8 cellular contexts compared by ENCODE assay signal in the genomic region with DNA sequence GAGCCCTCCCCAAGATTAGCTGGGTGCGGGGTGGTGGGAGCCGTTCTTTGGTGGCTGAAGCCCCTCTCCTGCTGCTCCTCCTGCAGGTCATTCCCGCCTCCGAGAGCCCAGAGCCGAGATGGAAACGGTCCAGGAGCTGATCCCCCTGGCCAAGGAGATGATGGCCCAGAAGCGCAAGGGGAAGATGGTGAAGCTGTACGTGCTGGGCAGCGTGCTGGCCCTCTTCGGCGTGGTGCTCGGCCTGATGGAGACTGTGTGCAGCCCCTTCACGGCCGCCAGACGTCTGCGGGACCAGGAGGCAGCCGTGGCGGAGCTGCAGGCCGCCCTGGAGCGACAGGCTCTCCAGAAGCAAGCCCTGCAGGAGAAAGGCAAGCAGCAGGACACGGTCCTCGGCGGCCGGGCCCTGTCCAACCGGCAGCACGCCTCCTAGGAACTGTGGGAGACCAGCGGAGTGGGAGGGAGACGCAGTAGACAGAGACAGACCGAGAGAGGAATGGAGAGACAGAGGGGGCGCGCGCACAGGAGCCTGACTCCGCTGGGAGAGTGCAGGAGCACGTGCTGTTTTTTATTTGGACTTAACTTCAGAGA. TPM values are rescaled to one million over a fixed set of nuclear protein-coding genes. Genes with fewer than 3 reads are reported as not detected.
A peak's percentile ranks its signal among the peaks of the same experiment; 100 is the strongest.
DNase-seq lines count a peak whose midpoint lies in the region; ATAC-seq and TF ChIP-seq lines count a peak whose summit lies in the region.

No MANE protein-coding gene starts in this region.

- 6% methylated on average over 24 of the region's 34 CpGs for WGBS in right lobe of liver (ENCODE audit: insufficient coverage, low coverage, low lambda C conversion rate, missing lambda C conversion rate)
- 23% methylated on average over 20 of the region's 34 CpGs for WGBS in suprapubic skin

- H3K36me3 ChIP-seq in right lobe of liver (no peaks in the 10 kb centered on the region), suprapubic skin (no peaks in the 10 kb centered on the region)

- DNase-seq in Daoy (ENCODE audit: low read depth) = peak; percentile 34
- peak; percentile 65 for DNase-seq in NCI-H748 treated with DMSO at 0.1 percent for 48 hours (lab: John Stamatoyannopoulos, UW)
- peak; percentile 70 for DNase-seq in ecto neural progenitor cell (ENCODE audit: low spot score)
- DNase-seq in right lobe of liver = peak in 1 of 3 donors; percentile 62
- DNase-seq in suprapubic skin (ENCODE audit: low spot score in 2 of 2) = no peak
- no peak for DNase-seq in activated CD4-positive, alpha-beta T cell treated with anti-CD3 and anti-CD28 coated beads for 1 hour

- H3K4me1 ChIP-seq in right lobe of liver (peaks cover 0 to 46% (median 20%) of the 10 kb centered on the region in 4 donors), suprapubic skin (peaks cover 33% of the 10 kb centered on the region)

- TF ChIP-seq CTCF in right lobe of liver (IDR thresholded peaks at IDR 0.05) (no peak), suprapubic skin (IDR thresholded peaks at IDR 0.05) (no peak)

- peak; percentile 10 to 34 (median 26) for ATAC-seq in right lobe of liver
- no peak for ATAC-seq in GM21737 (IDR thresholded peaks at IDR 0.05; ENCODE audit: unreplicated experiment)
- ATAC-seq in HG03039 (IDR thresholded peaks at IDR 0.05; ENCODE audit: unreplicated experiment) = no peak

- TF ChIP-seq POLR2A in right lobe of liver (IDR thresholded peaks at IDR 0.05) (peak; percentile 84), suprapubic skin (IDR thresholded peaks at IDR 0.05) (no peak)

- no peaks in the 10 kb centered on the region for H3K27me3 ChIP-seq in right lobe of liver
- H3K27me3 ChIP-seq in suprapubic skin = peaks cover 3% of the 10 kb centered on the region

- H3K27ac ChIP-seq in right lobe of liver (peak overlapping the region; percentile 25 to 81 (median 66)), suprapubic skin (no peak overlapping the region)

- intact Hi-C loops in right lobe of liver (cut with DNase I) = no loop called here

- no peaks in the 10 kb centered on the region for H3K9me3 ChIP-seq in right lobe of liver
- no peaks in the 10 kb centered on the region for H3K9me3 ChIP-seq in suprapubic skin

- no peak for TF ChIP-seq EP300 in suprapubic skin (IDR thresholded peaks at IDR 0.05)

- peak overlapping the region; percentile 51 to 86 (median 75) for H3K4me3 ChIP-seq in right lobe of liver
- H3K4me3 ChIP-seq in suprapubic skin = peak overlapping the region; percentile 52

RNA-seq across cellular contexts. Expression of a gene that starts 0.4 kb away (rescaled TPM):
- 5.7 TPM in 1 of 2 replicates, not detected in the other for total RNA-seq in Daoy (2014; rRNA removed; shearing (Covaris generic))
- total RNA-seq in right lobe of liver = 100 to 1,000 TPM in 4 of 6 experiments, 10 to 100 TPM in 2; 36.9 to 749 (median 247) TPM
- total RNA-seq in suprapubic skin = 10 to 100 TPM; 15.9 to 51.8 (median 31.8) TPM

RNA-seq across cellular contexts. Expression of a gene that starts 23.4 kb away (rescaled TPM):
- 5.7 and 7.8 TPM in 2 replicates for total RNA-seq in Daoy (2014; rRNA removed; shearing (Covaris generic))
- total RNA-seq in right lobe of liver = 10 to 100 TPM in 1 of 6 experiments, 1 to 10 TPM in 5; 5.0 to 14.6 (median 8.4) TPM
- total RNA-seq in suprapubic skin = 100 to 1,000 TPM in 2 of 4 donors, 10 to 100 TPM in 2; 74.2 to 165 (median 127) TPM

RNA-seq across cellular contexts. Expression of a gene that starts 29.0 kb away (rescaled TPM):
- total RNA-seq in Daoy (2014; rRNA removed; shearing (Covaris generic)) = not detected in 2 replicates
- total RNA-seq in right lobe of liver = 100 to 1,000 TPM; 281 to 749 (median 512) TPM
- 10 to 100 TPM; 26.2 to 88.5 (median 52.0) TPM for total RNA-seq in suprapubic skin

Comparison
In these comparisons a context has a peak if more than half of its experiments do, and no peak if none do; other contexts are left out.
1. DNase-seq: peak in Daoy (single experiment), NCI-H748 treated with DMSO at 0.1 percent for 48 hours (single experiment) and ecto neural progenitor cell (single experiment); none in suprapubic skin (0 of 2) and activated CD4-positive, alpha-beta T cell treated with anti-CD3 and anti-CD28 coated beads for 1 hour (single experiment).
2. ATAC-seq: peak in right lobe of liver (4 of 4); none in GM21737 (single experiment) and HG03039 (single experiment).
3. RNA of a gene that starts 29.0 kb away (total RNA-seq): 281 to 749 TPM in right lobe of liver and 26.2 to 88.5 TPM in suprapubic skin; not detected in Daoy; every median in the first group is over 10 times any median in the second.